ENCODE assay signal across 24 cellular contexts in genomic region chr11:118818130-118818529, GRCh38.
"Had no signal": no experiment of that assay in that cellular context is flagged by ENCODE, and none has a peak within 500 bp of the region (broad histone marks: within the 10 kb centered on the region; RNA-seq: fewer than 3 reads in every experiment).

No MANE protein-coding gene starts in this region.

- H3K4me2 ChIP-seq: neural progenitor cell had no signal

- H3K4me1 Mint-ChIP-seq: nephron had no signal

- H3K36me3 Mint-ChIP-seq: memory B cell; mesothelial cell of epicardium; neural progenitor cell; stimulated activated effector memory CD8-positive, alpha-beta T cell treated with anti-CD3 and anti-CD28 coated beads, Interleukin-12 subunit alpha, Interleukin-12 subunit beta, amount 100 ng/mL, for 72 hours had no signal

- H3K9me3 ChIP-seq: gastrocnemius medialis, mucosa of descending colon, prostate gland, right atrium auricular region, testis, tibial nerve, upper lobe of left lung had no signal

- H3K36me3 ChIP-seq: gastrocnemius medialis, neural progenitor cell, prostate gland, right atrium auricular region, tibial nerve, upper lobe of left lung had no signal

- H3K27ac Mint-ChIP-seq: mesothelial cell of epicardium; naive thymus-derived CD4-positive, alpha-beta T cell; nephron; neural progenitor cell; stimulated activated effector memory CD8-positive, alpha-beta T cell treated with anti-CD3 and anti-CD28 coated beads, Interleukin-12 subunit alpha, Interleukin-12 subunit beta, amount 100 ng/mL, for 72 hours had no signal

- H3K27ac ChIP-seq: dorsolateral prefrontal cortex, gastrocnemius medialis, neural progenitor cell, right atrium auricular region, testis, tibial nerve, upper lobe of left lung had no signal

- H3K27me3 ChIP-seq: dorsolateral prefrontal cortex, gastrocnemius medialis, neural progenitor cell, right atrium auricular region, tibial nerve, upper lobe of left lung had no signal

- H3K9ac ChIP-seq: neural progenitor cell had no signal

- H3K4me3 Mint-ChIP-seq: memory B cell; mesothelial cell of epicardium; naive thymus-derived CD4-positive, alpha-beta T cell; nephron; neural progenitor cell; stimulated activated effector memory CD8-positive, alpha-beta T cell treated with anti-CD3 and anti-CD28 coated beads, Interleukin-12 subunit alpha, Interleukin-12 subunit beta, amount 100 ng/mL, for 72 hours had no signal

- H2AFZ ChIP-seq: neural progenitor cell had no signal

- H3K4me1 ChIP-seq: neural progenitor cell, testis had no signal

- H3K4me3 ChIP-seq: dorsolateral prefrontal cortex, gastrocnemius medialis, lung, mucosa of descending colon, neural progenitor cell, prostate gland, right atrium auricular region, testis, tibial nerve, upper lobe of left lung had no signal

- ATAC-seq: gastrocnemius medialis; mucosa of descending colon; naive thymus-derived CD4-positive, alpha-beta T cell; sciatic nerve; stimulated activated effector memory CD8-positive, alpha-beta T cell treated with anti-CD3 and anti-CD28 coated beads, Interleukin-12 subunit alpha, Interleukin-12 subunit beta, amount 100 ng/mL, for 72 hours; stimulated activated naive CD8-positive, alpha-beta T cell treated with anti-CD3 and anti-CD28 coated beads, Interleukin-15, Interleukin-2, amounts not matched to agents 100 U/mL and 50 U/mL, for 24 hours had no signal

- FAIRE-seq: keratinocyte, urothelium cell line had no signal

- H3K9me3 Mint-ChIP-seq: memory B cell; mesothelial cell of epicardium; naive thymus-derived CD4-positive, alpha-beta T cell; nephron; neural progenitor cell; stimulated activated effector memory CD8-positive, alpha-beta T cell treated with anti-CD3 and anti-CD28 coated beads, Interleukin-12 subunit alpha, Interleukin-12 subunit beta, amount 100 ng/mL, for 72 hours had no signal

- DNase-seq: dorsolateral prefrontal cortex; effector CD4-positive, alpha-beta T cell; gastrocnemius medialis; head of caudate nucleus; mucosa of descending colon; naive thymus-derived CD4-positive, alpha-beta T cell; stimulated activated CD4-positive, alpha-beta T cell treated with anti-CD3 and anti-CD28 coated beads, Interleukin-2, amount 100 ng/mL, for 24 hours; stimulated activated CD4-positive, alpha-beta T cell treated with anti-CD3 and anti-CD28 coated beads, Interleukin-4, amount 100 ng/mL, for 24 hours; stimulated activated naive CD8-positive, alpha-beta T cell treated with anti-CD3 and anti-CD28 coated beads, Interleukin-15, Interleukin-2, amounts not matched to agents 100 U/mL and 50 U/mL, for 24 hours; substantia nigra; testis; upper lobe of left lung had no signal

- H3K27me3 Mint-ChIP-seq: memory B cell; naive thymus-derived CD4-positive, alpha-beta T cell had no signal
